25 cellular contexts compared by ENCODE assay signal in genomic region chr1:58818991-58819390, GRCh38. TPM values are rescaled to one million over a fixed set of nuclear protein-coding genes. Genes with fewer than 3 reads are reported as not detected.
DNase-seq lines count a peak whose midpoint lies in the region; ATAC-seq and TF ChIP-seq lines count a peak whose summit lies in the region.
"Had no signal": no experiment of that assay in that cellular context is flagged by ENCODE, and none has a peak within 500 bp of the region (broad histone marks: within the 10 kb centered on the region; RNA-seq: fewer than 3 reads in every experiment).

No MANE protein-coding gene starts in this region.

- peaks cover 61% of the 10 kb centered on the region for H3K4me1 ChIP-seq in RWPE2 (ENCODE audit: insufficient read depth, poor library complexity, severe bottlenecking)

- no peaks in the 10 kb centered on the region for H3K36me3 Mint-ChIP-seq in osteocyte (ENCODE audit: unreplicated experiment)

- H3K36me3 ChIP-seq in RWPE2 (ENCODE audit: low read depth) = no peaks in the 10 kb centered on the region
- H3K36me3 ChIP-seq: BLaER1 treated with 17β-estradiol and CSF1 and Interleukin-3, amounts not matched to agents 10 nM and 100 nM had no signal

- H3K27ac Mint-ChIP-seq in osteocyte (ENCODE audit: unreplicated experiment) = peak overlapping the region; percentile 47
- H3K27ac Mint-ChIP-seq: GM23338 had no signal

- H3K9me3 Mint-ChIP-seq in osteocyte (ENCODE audit: unreplicated experiment) = no peaks in the 10 kb centered on the region
- H3K9me3 Mint-ChIP-seq: CD4-positive, alpha-beta memory T cell; GM23338 had no signal

- no peaks in the 10 kb centered on the region for H3K27me3 ChIP-seq in RWPE2 (ENCODE audit: insufficient read depth, poor library complexity, severe bottlenecking)
- H3K27me3 ChIP-seq: BLaER1 treated with 17β-estradiol and CSF1 and Interleukin-3, amounts not matched to agents 10 nM and 100 nM had no signal

- peak overlapping the region; percentile 98 for H3K27ac ChIP-seq in RWPE2 (ENCODE audit: poor library complexity, severe bottlenecking)
- H3K27ac ChIP-seq in epithelial cell of prostate = peak overlapping the region; percentile 95
- H3K27ac ChIP-seq: 22Rv1 had no signal

- no peak overlapping the region for H3K4me3 ChIP-seq in RWPE2 (ENCODE audit: severe bottlenecking)
- H3K4me3 ChIP-seq: BLaER1 treated with 17β-estradiol and CSF1 and Interleukin-3, amounts not matched to agents 10 nM and 100 nM; GM23338 had no signal

- no peak overlapping the region for H3K4me3 Mint-ChIP-seq in osteocyte (ENCODE audit: unreplicated experiment)
- H3K4me3 Mint-ChIP-seq: CD4-positive, alpha-beta memory T cell; GM23338 had no signal

- H3K9me3 ChIP-seq in RWPE2 (ENCODE audit: severe bottlenecking) = no peaks in the 10 kb centered on the region
- H3K9me3 ChIP-seq: BLaER1 treated with 17β-estradiol and CSF1 and Interleukin-3, amounts not matched to agents 10 nM and 100 nM; Caco-2 had no signal

- TF ChIP-seq CTCF in RWPE2 (IDR thresholded peaks at IDR 0.05; ENCODE audit: poor library complexity, severe bottlenecking) = no peak
- no peak for TF ChIP-seq CTCF in osteocyte (IDR thresholded peaks at IDR 0.05)

- DNase-seq in NCI-H2227 (lab: John Stamatoyannopoulos, UW; ENCODE audit: unreplicated experiment) (peak; percentile 38), NCI-H2227 treated with DMSO at 0.1 percent for 48 hours (lab: John Stamatoyannopoulos, UW) (no peak), RWPE2 (ENCODE audit: low spot score) (no peak), epithelial cell of prostate (ENCODE audit: low read depth, low spot score) (no peak), osteocyte (ENCODE audit: extremely low spot score, unreplicated experiment) (no peak), HuH-7 (ENCODE audit: low spot score) (no peak), GM19238 (ENCODE audit: insufficient read length, low spot score) (no peak)
- DNase-seq in effector CD8-positive, alpha-beta T cell (lab: John Stamatoyannopoulos, UW) = no peak
- DNase-seq: Caco-2; CD4-positive, alpha-beta memory T cell; DMS 273 treated with DMSO at 0.1 percent for 48 hours; DMS79 treated with DMSO at 0.1 percent for 48 hours; KBM-7; MM.1S; NCI-H1048; NCI-H1417 treated with DMSO at 0.1 percent for 48 hours; NCI-H1930; NCI-H526; OCI-M1; RPMI8226; SHP77 treated with DMSO at 0.1 percent for 48 hours had no signal

- no peaks in the 10 kb centered on the region for H3K27me3 Mint-ChIP-seq in osteocyte (ENCODE audit: unreplicated experiment)
- H3K27me3 Mint-ChIP-seq: CD4-positive, alpha-beta memory T cell had no signal

- H3K4me1 Mint-ChIP-seq in osteocyte (ENCODE audit: unreplicated experiment) = peaks cover 63% of the 10 kb centered on the region

- no peak for ATAC-seq in RWPE2 (ENCODE audit: low read depth)
- ATAC-seq: GM23338, HCT116 had no signal

RNA-seq across cellular contexts. Expression of gene JUN, which starts 35.1 kb away (rescaled TPM):
- 115 and 134 TPM in 2 replicates for total RNA-seq in osteocyte
